14 cellular contexts compared by ENCODE assay signal in genomic region chr3:64928683-64929082, GRCh38.
"Had no signal": no experiment of that assay in that cellular context is flagged by ENCODE, and none has a peak within 500 bp of the region (broad histone marks: within the 10 kb centered on the region; RNA-seq: fewer than 3 reads in every experiment).

No MANE protein-coding gene starts in this region.

- H3K27me3 ChIP-seq: right atrium auricular region, sigmoid colon had no signal

- H3K27ac ChIP-seq: parathyroid adenoma, skin epidermis had no signal

- DNase-seq: glutamatergic neuron; kidney; left colon; mammary epithelial cell; naive thymus-derived CD4-positive, alpha-beta T cell; nephron progenitor cell; sigmoid colon; stimulated activated CD4-positive, alpha-beta T cell treated with anti-CD3 and anti-CD28 coated beads, Interleukin-12 subunit alpha, Interleukin-12 subunit beta, amount 100 ng/mL, for 4 hours; stimulated activated naive CD4-positive, alpha-beta T cell treated with Interleukin-2 at 50 U/mL for 16 hours; trophoblast cell had no signal

- H3K36me3 ChIP-seq: right atrium auricular region, sigmoid colon had no signal

- ATAC-seq: esophagus mucosa; left colon; naive thymus-derived CD4-positive, alpha-beta T cell had no signal

- H3K9me3 ChIP-seq: sigmoid colon had no signal

- H3K4me1 ChIP-seq: parathyroid adenoma, right atrium auricular region had no signal

- H3K4me3 ChIP-seq: right atrium auricular region, sigmoid colon, skin epidermis had no signal
